ENCODE assay signal across 10 cellular contexts in genomic region chrX:12951590-12951965, GRCh38. TPM values are rescaled to one million over a fixed set of nuclear protein-coding genes. Genes with fewer than 3 reads are reported as not detected.
A peak's percentile ranks its signal among the peaks of the same experiment; 100 is the strongest.
DNase-seq lines count a peak whose midpoint lies in the region; ATAC-seq and TF ChIP-seq lines count a peak whose summit lies in the region.
"Had no signal": no experiment of that assay in that cellular context is flagged by ENCODE, and none has a peak within 500 bp of the region (broad histone marks: within the 10 kb centered on the region; RNA-seq: fewer than 3 reads in every experiment).

No MANE protein-coding gene starts in this region.

- peak overlapping the region; percentile 85 for H3K27ac ChIP-seq in A673 (ENCODE audit: low read depth, low read length, poor library complexity, severe bottlenecking)
- peak overlapping the region; percentile 94 for H3K27ac ChIP-seq in DND-41 (ENCODE audit: low read length)
- H3K27ac ChIP-seq in psoas muscle, result no peak overlapping the region

- peaks cover 2% of the 10 kb centered on the region for H3K36me3 Mint-ChIP-seq in activated CD4-positive, alpha-beta memory T cell treated with anti-CD3 and anti-CD28 coated beads for 36 hours
- no peaks in the 10 kb centered on the region for H3K36me3 Mint-ChIP-seq in memory B cell

- ATAC-seq in DND-41 (ENCODE audit: insufficient read depth, low read depth), result no peak
- ATAC-seq in memory B cell (ENCODE audit: low read depth), result peak; percentile 10
- no peak for ATAC-seq in omental fat pad (ENCODE audit: low FRiP score)
- no peak for ATAC-seq in psoas muscle

- in situ Hi-C loops in ACHN (cut with HindIII; ENCODE audit: low pct_ligation_motif_present, low pct_unique_long_range_greater_than_20kb, low sequenced_read_pairs), result no loop called here

- H3K9me3 Mint-ChIP-seq in activated CD4-positive, alpha-beta memory T cell treated with anti-CD3 and anti-CD28 coated beads for 36 hours, result no peaks in the 10 kb centered on the region
- H3K9me3 Mint-ChIP-seq in memory B cell, result no peaks in the 10 kb centered on the region

- H3K4me3 ChIP-seq in A673 (ENCODE audit: low read depth, low read length, poor library complexity, severe bottlenecking) (no peak overlapping the region), DND-41 (ENCODE audit: low read depth in 1 of 2, low read length in 2 of 2) (no peak overlapping the region), psoas muscle (no peak overlapping the region)

- intact Hi-C loops in A673 (cut with micrococcal nuclease; ENCODE audit: unreplicated experiment), result no loop called here
- intact Hi-C loops in activated CD4-positive, alpha-beta memory T cell treated with anti-CD3 and anti-CD28 coated beads for 36 hours (cut with micrococcal nuclease), result loop anchor here (1.0 to 10.0 kb wide), 9 partner anchors 19 to 1189 kb away; partner anchors contain the start of genes GEMIN8 and TCEANC
- intact Hi-C loops in psoas muscle (cut with DNase I), result no loop called here

- TF ChIP-seq CTCF in A673 (conservative IDR thresholded peaks at IDR 0.05; ENCODE audit: low read depth, low read length), result no peak
- TF ChIP-seq CTCF in DND-41 (IDR thresholded peaks at IDR 0.05; ENCODE audit: borderline replicate concordance, extremely low read depth, low read length, poor library complexity, severe bottlenecking), result no peak
- TF ChIP-seq CTCF in omental fat pad (IDR thresholded peaks at IDR 0.05), result no peak
- no peak for TF ChIP-seq CTCF in psoas muscle (IDR thresholded peaks at IDR 0.05)

- no TSS peak for BruUV-seq in A673 (replicated peaks; lab: Mats Ljungman, UMichigan)

- peak overlapping the region; percentile 96 for H3K27ac Mint-ChIP-seq in activated CD4-positive, alpha-beta memory T cell treated with anti-CD3 and anti-CD28 coated beads for 36 hours
- peak overlapping the region; percentile 97 for H3K27ac Mint-ChIP-seq in memory B cell

- no peak overlapping the region for H2AFZ ChIP-seq in DND-41 (ENCODE audit: low read depth, low read length)

- WGBS in psoas muscle, 3 donors, result 88 to 94% (median 92%) methylated on average over 5 of the region's 5 CpGs

- CTCF ChIA-PET in A673 (lab: Charles Lee), result no interaction called here
- CTCF ChIA-PET in activated CD4-positive, alpha-beta memory T cell treated with anti-CD3 and anti-CD28 coated beads for 36 hours (lab: Charles Lee), result interaction anchor here (0.6 to 3.7 kb wide), 10 partner anchors 16 to 536 kb away, joined by 3 to 34 read pairs (median 6); no protein-coding TSS in a partner anchor

- POLR2A ChIA-PET in A673 (lab: Charles Lee; ENCODE audit: low non-redundant PET), result no interaction called here
- POLR2A ChIA-PET in activated CD4-positive, alpha-beta memory T cell treated with anti-CD3 and anti-CD28 coated beads for 36 hours (lab: Charles Lee), result interaction anchor here (0.9 to 17.1 kb wide), 5 partner anchors 21 to 141 kb away, joined by 6 to 426 read pairs (median 14); partner anchors contain the start of gene TMSB4X

- H3K4me2 ChIP-seq in DND-41 (ENCODE audit: insufficient read depth, low read length), result peak overlapping the region; percentile 73; the same call in 1 of the 2 replicates

- no peaks in the 10 kb centered on the region for H4K20me1 ChIP-seq in DND-41 (ENCODE audit: insufficient read depth, low read length)

- peaks cover 48% of the 10 kb centered on the region for H3K4me1 ChIP-seq in A673 (ENCODE audit: insufficient read depth, low read length, poor library complexity, severe bottlenecking)
- H3K4me1 ChIP-seq in DND-41 (ENCODE audit: insufficient read depth, low read length), result peaks cover 87% of the 10 kb centered on the region
- peaks cover 5% of the 10 kb centered on the region for H3K4me1 ChIP-seq in psoas muscle

- peaks cover 79% of the 10 kb centered on the region for H3K4me1 Mint-ChIP-seq in activated CD4-positive, alpha-beta memory T cell treated with anti-CD3 and anti-CD28 coated beads for 36 hours (ENCODE audit: low read depth)
- peaks cover 29% of the 10 kb centered on the region for H3K4me1 Mint-ChIP-seq in memory B cell

- H3K79me2 ChIP-seq in DND-41 (ENCODE audit: insufficient read depth, low read length), result peaks cover 73% of the 10 kb centered on the region

- peak overlapping the region; percentile 59 for H3K9ac ChIP-seq in DND-41 (ENCODE audit: low read depth, low read length)

- peak overlapping the region; percentile 77 for H3K4me3 Mint-ChIP-seq in activated CD4-positive, alpha-beta memory T cell treated with anti-CD3 and anti-CD28 coated beads for 36 hours
- peak overlapping the region; percentile 82 for H3K4me3 Mint-ChIP-seq in memory B cell

- H3K27me3 ChIP-seq in A673 (replicated peaks; ENCODE audit: insufficient read depth, low read depth, low read length, poor library complexity) (no peaks in the 10 kb centered on the region), DND-41 (ENCODE audit: insufficient read depth, low read length, poor library complexity) (no peaks in the 10 kb centered on the region), psoas muscle (ENCODE audit: insufficient read depth in 3 of 3, low read length in 2 of 3) (no peaks in the 10 kb centered on the region)

- DNase-seq in A673 (ENCODE audit: low spot score) (no peak), DND-41 (peak; percentile 24), memory B cell (ENCODE audit: low spot score in 2 of 2) (no peak), ACHN (no peak), omental fat pad (ENCODE audit: low spot score) (no peak), NCI-H524 treated with DMSO at 0.1 percent for 48 hours (lab: John Stamatoyannopoulos, UW) (no peak), psoas muscle (no peak)
- no peak for DNase-seq in activated CD4-positive, alpha-beta memory T cell treated with anti-CD3 and anti-CD28 coated beads for 36 hours
- DNase-seq: NCI-H2227 treated with DMSO at 0.1 percent for 48 hours had no signal

- H3K27me3 Mint-ChIP-seq in activated CD4-positive, alpha-beta memory T cell treated with anti-CD3 and anti-CD28 coated beads for 36 hours, result no peaks in the 10 kb centered on the region
- H3K27me3 Mint-ChIP-seq in memory B cell, result no peaks in the 10 kb centered on the region

- no peaks in the 10 kb centered on the region for H3K9me3 ChIP-seq in A673 (ENCODE audit: low read depth, low read length, poor library complexity, severe bottlenecking)
- no peaks in the 10 kb centered on the region for H3K9me3 ChIP-seq in DND-41 (ENCODE audit: insufficient read depth, low read length, severe bottlenecking)
- H3K9me3 ChIP-seq in psoas muscle, result no peaks in the 10 kb centered on the region

- no peaks in the 10 kb centered on the region for H3K36me3 ChIP-seq in A673 (ENCODE audit: insufficient read depth, low read length, poor library complexity, severe bottlenecking)
- no peaks in the 10 kb centered on the region for H3K36me3 ChIP-seq in DND-41 (ENCODE audit: insufficient read depth, low read length)
- H3K36me3 ChIP-seq in psoas muscle (ENCODE audit: insufficient read depth in 1 of 2, low read depth in 1 of 2), result no peaks in the 10 kb centered on the region

RNA-seq across cellular contexts. Expression of gene TMSB4X, which starts 23.3 kb away (rescaled TPM):
- total RNA-seq in A673 (2021) (975 and 1,093 TPM in 2 replicates), omental fat pad (1,000 to 10,000 TPM; 3,948 to 5,890 (median 5,138) TPM), psoas muscle (100 to 1,000 TPM; 382 to 731 (median 461) TPM)
- 1,000 to 10,000 TPM; 6,087 to 6,256 TPM for total RNA-seq in activated CD4-positive, alpha-beta memory T cell treated with anti-CD3 and anti-CD28 coated beads for 36 hours
- polyA plus RNA-seq in psoas muscle, result 1,000 to 10,000 TPM in 1 of 3 donors, 100 to 1,000 TPM in 2; 534 to 1,148 (median 724) TPM

RNA-seq across cellular contexts. Expression of gene TLR8, which starts 45.2 kb away (rescaled TPM):
- total RNA-seq in A673 (2021) (not detected in 2 replicates), omental fat pad (10 to 100 TPM in 1 of 4 donors, 1 to 10 TPM in 3; 1.4 to 10.9 (median 6.1) TPM), psoas muscle (under 1 TPM; 0.36 to 0.57 (median 0.48) TPM)
- total RNA-seq in activated CD4-positive, alpha-beta memory T cell treated with anti-CD3 and anti-CD28 coated beads for 36 hours, result not detected
- under 1 TPM; 0.06 to 0.10 (median 0.09) TPM for polyA plus RNA-seq in psoas muscle
- total RNA-seq: MCF 10A had no signal
